In genomic region chr1:26408604-26409003, GRCh38 we compare ENCODE assay signal across 1 cellular context.
A peak's percentile ranks its signal among the peaks of the same experiment; 100 is the strongest.
TF ChIP-seq lines count a peak whose summit lies in the region.

No MANE protein-coding gene starts in this region.

TF ChIP-seq in WTC11, 78 proteins besides CTCF, POLR2A, EP300 and RAD21 (continued from another document):
- TF ChIP-seq STAT6 (CRISPR knock-in tag; conservative IDR thresholded peaks at IDR 0.05; ENCODE audit: low read depth), result peak; percentile 99
- TF ChIP-seq OVOL2 (CRISPR knock-in tag; IDR thresholded peaks at IDR 0.05; ENCODE audit: borderline replicate concordance), result no peak
- peak; percentile 97 for TF ChIP-seq MAX (CRISPR knock-in tag; IDR thresholded peaks at IDR 0.05)
- peak; percentile 96 for TF ChIP-seq ZSCAN18 (CRISPR knock-in tag; IDR thresholded peaks at IDR 0.05)
- TF ChIP-seq NFE2L1 (CRISPR knock-in tag; IDR thresholded peaks at IDR 0.05), result peak; percentile 100
- peak; percentile 100 for TF ChIP-seq FOXP1 (CRISPR knock-in tag; IDR thresholded peaks at IDR 0.05; ENCODE audit: borderline replicate concordance)
- peak; percentile 99 for TF ChIP-seq TCF7 (CRISPR knock-in tag; IDR thresholded peaks at IDR 0.05; ENCODE audit: low read depth)
- TF ChIP-seq ZBTB43 (CRISPR knock-in tag; IDR thresholded peaks at IDR 0.05), result peak; percentile 100
- TF ChIP-seq ZNF425 (CRISPR knock-in tag; conservative IDR thresholded peaks at IDR 0.05), result peak; percentile 77; the same call in 1 of the 2 replicates
- peak; percentile 100 for TF ChIP-seq ZNF219 (CRISPR knock-in tag; IDR thresholded peaks at IDR 0.05; ENCODE audit: borderline replicate concordance)
- no peak for TF ChIP-seq CDX4 (CRISPR knock-in tag; IDR thresholded peaks at IDR 0.05; ENCODE audit: borderline replicate concordance)
- peak; percentile 85 for TF ChIP-seq PRDM15 (CRISPR knock-in tag; IDR thresholded peaks at IDR 0.05)
- TF ChIP-seq ZNF121 (CRISPR knock-in tag; IDR thresholded peaks at IDR 0.05), result peak; percentile 87; the same call in 1 of the 2 replicates
- peak; percentile 98 for TF ChIP-seq FOXJ3 (CRISPR knock-in tag; IDR thresholded peaks at IDR 0.05; ENCODE audit: borderline replicate concordance)
- no peak for TF ChIP-seq ZNF416 (CRISPR knock-in tag; IDR thresholded peaks at IDR 0.05)
- TF ChIP-seq FOXP4 (CRISPR knock-in tag; IDR thresholded peaks at IDR 0.05), result peak; percentile 100
- TF ChIP-seq CREB1 (CRISPR knock-in tag; IDR thresholded peaks at IDR 0.05), result peak; percentile 99
- peak; percentile 93 for TF ChIP-seq ATF3 (CRISPR knock-in tag; conservative IDR thresholded peaks at IDR 0.05)
- peak; percentile 91 for TF ChIP-seq ZNF317 (CRISPR knock-in tag; IDR thresholded peaks at IDR 0.05; ENCODE audit: borderline replicate concordance, low read depth)
- peak; percentile 86 for TF ChIP-seq MXD4 (CRISPR knock-in tag; IDR thresholded peaks at IDR 0.05; ENCODE audit: borderline replicate concordance)
- TF ChIP-seq HMGA2 (CRISPR knock-in tag; IDR thresholded peaks at IDR 0.05), result no peak
- peak; percentile 99 for TF ChIP-seq E2F4 (CRISPR knock-in tag; IDR thresholded peaks at IDR 0.05; ENCODE audit: borderline replicate concordance, low read depth)
- peak; percentile 99 for TF ChIP-seq RELA (CRISPR knock-in tag; IDR thresholded peaks at IDR 0.05; ENCODE audit: borderline replicate concordance)
- peak; percentile 97 for TF ChIP-seq ATF6 (CRISPR knock-in tag; IDR thresholded peaks at IDR 0.05)
- TF ChIP-seq ZNF263 (CRISPR knock-in tag; IDR thresholded peaks at IDR 0.05; ENCODE audit: low read depth), result peak; percentile 89; the same call in 1 of the 2 replicates
- peak; percentile 98 for TF ChIP-seq MLX (CRISPR knock-in tag; IDR thresholded peaks at IDR 0.05)
- TF ChIP-seq ERG (CRISPR knock-in tag; IDR thresholded peaks at IDR 0.05), result peak; percentile 91
- peak; percentile 100 for TF ChIP-seq ZNF232 (CRISPR knock-in tag; IDR thresholded peaks at IDR 0.05)
